22 cellular contexts compared by ENCODE assay signal in the genomic region with DNA sequence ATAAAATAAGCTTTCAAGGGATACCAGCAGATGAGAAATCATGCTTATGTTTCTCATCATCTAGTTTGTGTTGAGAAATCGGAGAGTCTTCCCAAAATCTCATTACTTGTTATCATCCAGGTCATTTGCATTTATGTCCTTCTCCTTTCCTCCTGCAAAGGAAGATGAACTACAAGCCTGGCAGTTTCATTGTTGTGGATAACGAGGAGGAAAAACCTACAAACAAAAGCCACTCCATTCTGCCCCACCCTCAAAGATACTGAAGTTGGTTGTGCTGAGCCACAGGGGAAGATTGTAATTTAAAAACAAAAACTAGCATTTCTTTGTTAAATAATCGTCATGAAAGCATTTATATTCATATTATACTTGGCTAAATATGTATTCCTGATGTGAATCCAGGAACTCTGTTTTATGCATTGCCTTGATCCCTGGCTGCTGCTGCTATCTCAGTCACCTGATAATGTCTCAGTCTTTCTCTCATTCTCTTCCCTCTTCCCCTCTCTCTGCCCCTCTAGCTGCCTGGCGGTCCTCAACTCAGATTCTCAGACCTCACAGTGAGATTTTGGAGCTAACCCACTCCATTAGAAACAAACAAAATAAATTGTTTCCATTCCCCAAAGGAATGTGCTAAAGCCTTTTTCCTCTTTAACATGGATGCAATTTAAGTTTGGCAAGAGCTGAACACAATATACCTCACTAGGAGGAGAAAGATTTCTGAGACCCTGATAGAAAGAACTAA.
"Had no signal": no experiment of that assay in that cellular context is flagged by ENCODE, and none has a peak within 500 bp of the region (broad histone marks: within the 10 kb centered on the region; RNA-seq: fewer than 3 reads in every experiment).

No MANE protein-coding gene starts in this region.

- H3K4me1 ChIP-seq: breast epithelium, parathyroid adenoma, tibial nerve had no signal

- H3K27me3 ChIP-seq: breast epithelium, dorsolateral prefrontal cortex, foreskin keratinocyte, suprapubic skin, tibial nerve had no signal

- H3K27ac ChIP-seq: breast epithelium, dorsolateral prefrontal cortex, epithelial cell of prostate, foreskin keratinocyte, parathyroid adenoma, suprapubic skin, tibial nerve had no signal

- H2AFZ ChIP-seq: parathyroid adenoma had no signal

- H3K9ac ChIP-seq: parathyroid adenoma had no signal

- H3K9me3 ChIP-seq: breast epithelium, suprapubic skin, tibial nerve had no signal

- H3K27me3 Mint-ChIP-seq: activated naive CD8-positive, alpha-beta T cell; activated T-cell treated with anti-CD3 and anti-CD28 coated beads, Interleukin-2, amount 50 U/mL, for 24 hours; activated T-helper 17 cell treated with anti-CD3 and anti-CD28 coated beads, Interleukin-2, amount 50 U/mL, for 72 hours; central memory CD8-positive, alpha-beta T cell; effector memory CD8-positive, alpha-beta T cell; natural killer cell treated with Interleukin-12 subunit alpha and Interleukin-12 subunit beta and Interleukin-15 and Interleukin-18, amount 100 ng/mL, for 72 hours; stimulated activated naive CD8-positive, alpha-beta T cell treated with anti-CD3 and anti-CD28 coated beads, Interleukin-15, Interleukin-2, amounts not matched to agents 100 ng/mL and 50 ng/mL, for 24 hours had no signal

- H3K79me2 ChIP-seq: parathyroid adenoma had no signal

- H3K27ac Mint-ChIP-seq: activated naive CD8-positive, alpha-beta T cell; activated T-cell treated with anti-CD3 and anti-CD28 coated beads, Interleukin-2, amount 50 U/mL, for 24 hours; activated T-helper 17 cell treated with anti-CD3 and anti-CD28 coated beads, Interleukin-2, amount 50 U/mL, for 72 hours; effector memory CD8-positive, alpha-beta T cell; natural killer cell treated with Interleukin-12 subunit alpha and Interleukin-12 subunit beta and Interleukin-15 and Interleukin-18, amount 100 ng/mL, for 72 hours; stimulated activated naive CD8-positive, alpha-beta T cell treated with anti-CD3 and anti-CD28 coated beads, Interleukin-15, Interleukin-2, amounts not matched to agents 100 ng/mL and 50 ng/mL, for 24 hours had no signal

- H3K36me3 ChIP-seq: breast epithelium, suprapubic skin, tibial nerve had no signal

- H3K4me3 ChIP-seq: breast epithelium, dorsolateral prefrontal cortex, suprapubic skin, tibial nerve had no signal

- H3K4me3 Mint-ChIP-seq: activated naive CD8-positive, alpha-beta T cell; activated T-cell treated with anti-CD3 and anti-CD28 coated beads, Interleukin-2, amount 50 U/mL, for 24 hours; activated T-helper 17 cell treated with anti-CD3 and anti-CD28 coated beads, Interleukin-2, amount 50 U/mL, for 72 hours; central memory CD8-positive, alpha-beta T cell; effector memory CD8-positive, alpha-beta T cell; natural killer cell treated with Interleukin-12 subunit alpha and Interleukin-12 subunit beta and Interleukin-15 and Interleukin-18, amount 100 ng/mL, for 72 hours; stimulated activated naive CD8-positive, alpha-beta T cell treated with anti-CD3 and anti-CD28 coated beads, Interleukin-15, Interleukin-2, amounts not matched to agents 100 ng/mL and 50 ng/mL, for 24 hours had no signal

- DNase-seq: activated CD8-positive, alpha-beta memory T cell treated with anti-CD3 and anti-CD28 coated beads for 24 hours; activated CD8-positive, alpha-beta memory T cell treated with anti-CD3 and anti-CD28 coated beads, Interleukin-2, amount 50 U/mL, for 4 hours; activated T-cell treated with anti-CD3 and anti-CD28 coated beads, Interleukin-2, amount 50 U/mL, for 24 hours; effector memory CD8-positive, alpha-beta T cell; foreskin keratinocyte; left ventricle myocardium superior; nucleus accumbens; right cardiac atrium; stimulated activated CD4-positive, alpha-beta T cell treated with anti-CD3 and anti-CD28 coated beads, Interleukin-12 subunit alpha, Interleukin-12 subunit beta, amount 100 ng/mL, for 4 hours; stimulated activated CD4-positive, alpha-beta T cell treated with anti-CD3 and anti-CD28 coated beads, Interleukin-4, amount 100 ng/mL, for 4 hours; T-helper 1 cell had no signal

- H3K4me1 Mint-ChIP-seq: activated T-helper 17 cell treated with anti-CD3 and anti-CD28 coated beads, Interleukin-2, amount 50 U/mL, for 72 hours; central memory CD8-positive, alpha-beta T cell had no signal

- ATAC-seq: activated T-helper 17 cell treated with anti-CD3 and anti-CD28 coated beads, Interleukin-2, amount 50 U/mL, for 72 hours; effector memory CD8-positive, alpha-beta T cell; foreskin keratinocyte; left ventricle myocardium superior; natural killer cell treated with Interleukin-12 subunit alpha and Interleukin-12 subunit beta and Interleukin-15 and Interleukin-18, amount 100 ng/mL, for 72 hours; right cardiac atrium had no signal

- H3K9me3 Mint-ChIP-seq: activated T-cell treated with anti-CD3 and anti-CD28 coated beads, Interleukin-2, amount 50 U/mL, for 24 hours; activated T-helper 17 cell treated with anti-CD3 and anti-CD28 coated beads, Interleukin-2, amount 50 U/mL, for 72 hours; central memory CD8-positive, alpha-beta T cell; effector memory CD8-positive, alpha-beta T cell; natural killer cell treated with Interleukin-12 subunit alpha and Interleukin-12 subunit beta and Interleukin-15 and Interleukin-18, amount 100 ng/mL, for 72 hours; stimulated activated naive CD8-positive, alpha-beta T cell treated with anti-CD3 and anti-CD28 coated beads, Interleukin-15, Interleukin-2, amounts not matched to agents 100 ng/mL and 50 ng/mL, for 24 hours had no signal

- H3K36me3 Mint-ChIP-seq: natural killer cell treated with Interleukin-12 subunit alpha and Interleukin-12 subunit beta and Interleukin-15 and Interleukin-18, amount 100 ng/mL, for 72 hours had no signal
